2 cellular contexts compared by ENCODE assay signal in the genomic region with DNA sequence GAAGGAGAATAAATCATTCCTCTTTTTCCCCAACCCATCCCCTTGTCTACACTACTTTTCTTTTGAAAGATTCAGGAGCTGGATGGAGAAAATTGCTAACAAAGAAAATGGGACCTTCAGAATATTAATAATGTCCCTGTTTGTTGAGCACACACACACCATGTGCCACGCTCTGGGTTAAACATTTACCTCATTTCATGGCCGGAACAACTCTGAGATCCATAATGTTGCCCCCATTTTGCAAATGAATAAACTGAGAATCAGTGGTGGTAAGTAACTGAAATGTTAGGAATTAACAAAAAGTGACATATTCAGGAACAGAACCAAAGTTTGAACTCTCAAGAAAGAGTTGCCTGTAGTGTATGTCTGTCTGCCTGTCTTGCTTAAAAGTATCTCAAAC.
TF ChIP-seq lines count a peak whose summit lies in the region.

No MANE protein-coding gene starts in this region.

TF ChIP-seq in IMR-90, 13 proteins besides CTCF, POLR2A, EP300 and RAD21:
- TF ChIP-seq MAZ (IDR thresholded peaks at IDR 0.05; ENCODE audit: borderline replicate concordance, low read depth, low read length) (no peak), NFE2L2 (IDR thresholded peaks at IDR 0.05; ENCODE audit: low read depth, low read length) (no peak), SMC3 (IDR thresholded peaks at IDR 0.05; ENCODE audit: low read depth, low read length) (no peak), MXI1 (IDR thresholded peaks at IDR 0.05; ENCODE audit: borderline replicate concordance, low read depth, low read length) (no peak), RFX5 (IDR thresholded peaks at IDR 0.05; ENCODE audit: low read depth, low read length) (no peak), FOS (IDR thresholded peaks at IDR 0.05; ENCODE audit: low read depth, low read length) (no peak), BHLHE40 (IDR thresholded peaks at IDR 0.05; ENCODE audit: low read depth, low read length) (no peak), CHD1 (IDR thresholded peaks at IDR 0.05; ENCODE audit: low read depth, low read length) (no peak), CEBPB (IDR thresholded peaks at IDR 0.05; ENCODE audit: low read depth, low read length) (no peak), MAFK (IDR thresholded peaks at IDR 0.05; ENCODE audit: low read depth, low read length) (no peak), RCOR1 (IDR thresholded peaks at IDR 0.05; ENCODE audit: insufficient replicate concordance, low read length) (no peak)
- TF ChIP-seq, protein P1, sequence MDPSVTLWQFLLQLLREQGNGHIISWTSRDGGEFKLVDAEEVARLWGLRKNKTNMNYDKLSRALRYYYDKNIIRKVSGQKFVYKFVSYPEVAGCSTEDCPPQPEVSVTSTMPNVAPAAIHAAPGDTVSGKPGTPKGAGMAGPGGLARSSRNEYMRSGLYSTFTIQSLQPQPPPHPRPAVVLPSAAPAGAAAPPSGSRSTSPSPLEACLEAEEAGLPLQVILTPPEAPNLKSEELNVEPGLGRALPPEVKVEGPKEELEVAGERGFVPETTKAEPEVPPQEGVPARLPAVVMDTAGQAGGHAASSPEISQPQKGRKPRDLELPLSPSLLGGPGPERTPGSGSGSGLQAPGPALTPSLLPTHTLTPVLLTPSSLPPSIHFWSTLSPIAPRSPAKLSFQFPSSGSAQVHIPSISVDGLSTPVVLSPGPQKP (IDR thresholded peaks at IDR 0.05; ENCODE audit: borderline replicate concordance, low read depth, low read length) = no peak
- TF ChIP-seq, protein P2, sequence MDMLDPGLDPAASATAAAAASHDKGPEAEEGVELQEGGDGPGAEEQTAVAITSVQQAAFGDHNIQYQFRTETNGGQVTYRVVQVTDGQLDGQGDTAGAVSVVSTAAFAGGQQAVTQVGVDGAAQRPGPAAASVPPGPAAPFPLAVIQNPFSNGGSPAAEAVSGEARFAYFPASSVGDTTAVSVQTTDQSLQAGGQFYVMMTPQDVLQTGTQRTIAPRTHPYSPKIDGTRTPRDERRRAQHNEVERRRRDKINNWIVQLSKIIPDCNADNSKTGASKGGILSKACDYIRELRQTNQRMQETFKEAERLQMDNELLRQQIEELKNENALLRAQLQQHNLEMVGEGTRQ (IDR thresholded peaks at IDR 0.05; ENCODE audit: low read depth, low read length) = no peak

TF ChIP-seq in H1, 55 proteins besides CTCF, POLR2A, EP300 and RAD21:
- no peak for TF ChIP-seq EZH2 (IDR thresholded peaks at IDR 0.05; ENCODE audit: low read depth, low read length, severe bottlenecking)
- no peak for TF ChIP-seq KDM4A (IDR thresholded peaks at IDR 0.05; ENCODE audit: low read depth, low read length, severe bottlenecking)
- no peak for TF ChIP-seq EGR1 (IDR thresholded peaks at IDR 0.05; ENCODE audit: borderline replicate concordance, low read depth, low read length)
- no peak for TF ChIP-seq SAP30 (IDR thresholded peaks at IDR 0.05; ENCODE audit: insufficient read depth, insufficient replicate concordance, low read length)
- TF ChIP-seq, protein P2 (IDR thresholded peaks at IDR 0.05; ENCODE audit: low read length) = no peak
- TF ChIP-seq SUZ12 (IDR thresholded peaks at IDR 0.05; ENCODE audit: low read length) = no peak
- TF ChIP-seq TAF7 (optimal IDR thresholded peaks at IDR 0.05; ENCODE audit: borderline replicate concordance, low read depth, low read length) = no peak
- no peak for TF ChIP-seq NRF1 (IDR thresholded peaks at IDR 0.05; ENCODE audit: low read depth, low read length)
- TF ChIP-seq CREB1 (IDR thresholded peaks at IDR 0.05) = no peak
- TF ChIP-seq, protein P3, sequence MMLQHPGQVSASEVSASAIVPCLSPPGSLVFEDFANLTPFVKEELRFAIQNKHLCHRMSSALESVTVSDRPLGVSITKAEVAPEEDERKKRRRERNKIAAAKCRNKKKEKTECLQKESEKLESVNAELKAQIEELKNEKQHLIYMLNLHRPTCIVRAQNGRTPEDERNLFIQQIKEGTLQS (IDR thresholded peaks at IDR 0.05; ENCODE audit: insufficient read depth, low read depth, low read length) = no peak
- no peak for TF ChIP-seq HDAC6 (IDR thresholded peaks at IDR 0.05; ENCODE audit: low read depth, low read length)
- no peak for TF ChIP-seq CBX5 (IDR thresholded peaks at IDR 0.05; ENCODE audit: low read depth, low read length)
- TF ChIP-seq, protein P4, sequence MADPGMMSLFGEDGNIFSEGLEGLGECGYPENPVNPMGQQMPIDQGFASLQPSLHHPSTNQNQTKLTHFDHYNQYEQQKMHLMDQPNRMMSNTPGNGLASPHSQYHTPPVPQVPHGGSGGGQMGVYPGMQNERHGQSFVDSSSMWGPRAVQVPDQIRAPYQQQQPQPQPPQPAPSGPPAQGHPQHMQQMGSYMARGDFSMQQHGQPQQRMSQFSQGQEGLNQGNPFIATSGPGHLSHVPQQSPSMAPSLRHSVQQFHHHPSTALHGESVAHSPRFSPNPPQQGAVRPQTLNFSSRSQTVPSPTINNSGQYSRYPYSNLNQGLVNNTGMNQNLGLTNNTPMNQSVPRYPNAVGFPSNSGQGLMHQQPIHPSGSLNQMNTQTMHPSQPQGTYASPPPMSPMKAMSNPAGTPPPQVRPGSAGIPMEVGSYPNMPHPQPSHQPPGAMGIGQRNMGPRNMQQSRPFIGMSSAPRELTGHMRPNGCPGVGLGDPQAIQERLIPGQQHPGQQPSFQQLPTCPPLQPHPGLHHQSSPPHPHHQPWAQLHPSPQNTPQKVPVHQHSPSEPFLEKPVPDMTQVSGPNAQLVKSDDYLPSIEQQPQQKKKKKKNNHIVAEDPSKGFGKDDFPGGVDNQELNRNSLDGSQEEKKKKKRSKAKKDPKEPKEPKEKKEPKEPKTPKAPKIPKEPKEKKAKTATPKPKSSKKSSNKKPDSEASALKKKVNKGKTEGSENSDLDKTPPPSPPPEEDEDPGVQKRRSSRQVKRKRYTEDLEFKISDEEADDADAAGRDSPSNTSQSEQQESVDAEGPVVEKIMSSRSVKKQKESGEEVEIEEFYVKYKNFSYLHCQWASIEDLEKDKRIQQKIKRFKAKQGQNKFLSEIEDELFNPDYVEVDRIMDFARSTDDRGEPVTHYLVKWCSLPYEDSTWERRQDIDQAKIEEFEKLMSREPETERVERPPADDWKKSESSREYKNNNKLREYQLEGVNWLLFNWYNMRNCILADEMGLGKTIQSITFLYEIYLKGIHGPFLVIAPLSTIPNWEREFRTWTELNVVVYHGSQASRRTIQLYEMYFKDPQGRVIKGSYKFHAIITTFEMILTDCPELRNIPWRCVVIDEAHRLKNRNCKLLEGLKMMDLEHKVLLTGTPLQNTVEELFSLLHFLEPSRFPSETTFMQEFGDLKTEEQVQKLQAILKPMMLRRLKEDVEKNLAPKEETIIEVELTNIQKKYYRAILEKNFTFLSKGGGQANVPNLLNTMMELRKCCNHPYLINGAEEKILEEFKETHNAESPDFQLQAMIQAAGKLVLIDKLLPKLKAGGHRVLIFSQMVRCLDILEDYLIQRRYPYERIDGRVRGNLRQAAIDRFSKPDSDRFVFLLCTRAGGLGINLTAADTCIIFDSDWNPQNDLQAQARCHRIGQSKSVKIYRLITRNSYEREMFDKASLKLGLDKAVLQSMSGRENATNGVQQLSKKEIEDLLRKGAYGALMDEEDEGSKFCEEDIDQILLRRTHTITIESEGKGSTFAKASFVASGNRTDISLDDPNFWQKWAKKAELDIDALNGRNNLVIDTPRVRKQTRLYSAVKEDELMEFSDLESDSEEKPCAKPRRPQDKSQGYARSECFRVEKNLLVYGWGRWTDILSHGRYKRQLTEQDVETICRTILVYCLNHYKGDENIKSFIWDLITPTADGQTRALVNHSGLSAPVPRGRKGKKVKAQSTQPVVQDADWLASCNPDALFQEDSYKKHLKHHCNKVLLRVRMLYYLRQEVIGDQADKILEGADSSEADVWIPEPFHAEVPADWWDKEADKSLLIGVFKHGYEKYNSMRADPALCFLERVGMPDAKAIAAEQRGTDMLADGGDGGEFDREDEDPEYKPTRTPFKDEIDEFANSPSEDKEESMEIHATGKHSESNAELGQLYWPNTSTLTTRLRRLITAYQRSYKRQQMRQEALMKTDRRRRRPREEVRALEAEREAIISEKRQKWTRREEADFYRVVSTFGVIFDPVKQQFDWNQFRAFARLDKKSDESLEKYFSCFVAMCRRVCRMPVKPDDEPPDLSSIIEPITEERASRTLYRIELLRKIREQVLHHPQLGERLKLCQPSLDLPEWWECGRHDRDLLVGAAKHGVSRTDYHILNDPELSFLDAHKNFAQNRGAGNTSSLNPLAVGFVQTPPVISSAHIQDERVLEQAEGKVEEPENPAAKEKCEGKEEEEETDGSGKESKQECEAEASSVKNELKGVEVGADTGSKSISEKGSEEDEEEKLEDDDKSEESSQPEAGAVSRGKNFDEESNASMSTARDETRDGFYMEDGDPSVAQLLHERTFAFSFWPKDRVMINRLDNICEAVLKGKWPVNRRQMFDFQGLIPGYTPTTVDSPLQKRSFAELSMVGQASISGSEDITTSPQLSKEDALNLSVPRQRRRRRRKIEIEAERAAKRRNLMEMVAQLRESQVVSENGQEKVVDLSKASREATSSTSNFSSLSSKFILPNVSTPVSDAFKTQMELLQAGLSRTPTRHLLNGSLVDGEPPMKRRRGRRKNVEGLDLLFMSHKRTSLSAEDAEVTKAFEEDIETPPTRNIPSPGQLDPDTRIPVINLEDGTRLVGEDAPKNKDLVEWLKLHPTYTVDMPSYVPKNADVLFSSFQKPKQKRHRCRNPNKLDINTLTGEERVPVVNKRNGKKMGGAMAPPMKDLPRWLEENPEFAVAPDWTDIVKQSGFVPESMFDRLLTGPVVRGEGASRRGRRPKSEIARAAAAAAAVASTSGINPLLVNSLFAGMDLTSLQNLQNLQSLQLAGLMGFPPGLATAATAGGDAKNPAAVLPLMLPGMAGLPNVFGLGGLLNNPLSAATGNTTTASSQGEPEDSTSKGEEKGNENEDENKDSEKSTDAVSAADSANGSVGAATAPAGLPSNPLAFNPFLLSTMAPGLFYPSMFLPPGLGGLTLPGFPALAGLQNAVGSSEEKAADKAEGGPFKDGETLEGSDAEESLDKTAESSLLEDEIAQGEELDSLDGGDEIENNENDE (IDR thresholded peaks at IDR 0.05; ENCODE audit: insufficient replicate concordance, low read length) = no peak
- TF ChIP-seq CEBPB (IDR thresholded peaks at IDR 0.05; ENCODE audit: low read depth, low read length) = no peak
- TF ChIP-seq ZNF274 (IDR thresholded peaks at IDR 0.05; ENCODE audit: borderline replicate concordance, extremely low read depth, low read length) = no peak
- TF ChIP-seq SIN3A (conservative IDR thresholded peaks at IDR 0.05 in 1 of 2, IDR thresholded peaks at IDR 0.05 in 1 of 2; ENCODE audit: low read depth in 1 of 2, low read length in 2 of 2) = no peak
- no peak for TF ChIP-seq TBP (IDR thresholded peaks at IDR 0.05; ENCODE audit: low read depth, low read length)
- no peak for TF ChIP-seq SIX5 (IDR thresholded peaks at IDR 0.05; ENCODE audit: low read depth, low read length)
- TF ChIP-seq SP4 (IDR thresholded peaks at IDR 0.05; ENCODE audit: low read length) = no peak
